In genomic region chr17:19753661-19754463, GRCh38 we compare ENCODE assay signal across 8 cellular contexts. TPM values are rescaled to one million over a fixed set of nuclear protein-coding genes. Genes with fewer than 3 reads are reported as not detected.
A peak's percentile ranks its signal among the peaks of the same experiment; 100 is the strongest.
DNase-seq lines count a peak whose midpoint lies in the region; ATAC-seq, FAIRE-seq and TF ChIP-seq lines count a peak whose summit lies in the region.

No MANE protein-coding gene starts in this region.

- H3K36me3 Mint-ChIP-seq in astrocyte (ENCODE audit: low read depth, unreplicated experiment), result peaks cover 2% of the 10 kb centered on the region

- H3K4me1 ChIP-seq in ACC112 (ENCODE audit: control insufficient read depth, insufficient read depth, low read length, unreplicated experiment) (peaks cover 18% of the 10 kb centered on the region), astrocyte (ENCODE audit: insufficient read depth, low read length) (peaks cover 18% of the 10 kb centered on the region)

- H3K27ac ChIP-seq in ACC112 (ENCODE audit: low read depth, low read length) (peak overlapping the region; percentile 90), astrocyte (ENCODE audit: low read depth, low read length) (no peak overlapping the region)

- peak; percentile 74 for TF ChIP-seq RAD21 in Ishikawa (IDR thresholded peaks at IDR 0.05; ENCODE audit: low read depth)

- no peak overlapping the region for H3K27ac Mint-ChIP-seq in astrocyte (ENCODE audit: unreplicated experiment)

- H3K36me3 ChIP-seq in ACC112 (ENCODE audit: insufficient read depth, low read length) (no peaks in the 10 kb centered on the region), astrocyte (ENCODE audit: insufficient read depth, low read length) (no peaks in the 10 kb centered on the region)

- no peaks in the 10 kb centered on the region for H3K9me3 ChIP-seq in astrocyte (ENCODE audit: insufficient read depth, low read depth, low read length)

- H2AFZ ChIP-seq in ACC112 (ENCODE audit: low read length, unreplicated experiment) (no peak overlapping the region), astrocyte (ENCODE audit: low read depth, low read length) (no peak overlapping the region)

- H3K9me3 Mint-ChIP-seq in astrocyte (ENCODE audit: unreplicated experiment), result no peaks in the 10 kb centered on the region

- H3K4me2 ChIP-seq in astrocyte (ENCODE audit: low read length), result peak overlapping the region; percentile 37

- H3K27me3 ChIP-seq in ACC112 (ENCODE audit: insufficient read depth, low read length) (no peaks in the 10 kb centered on the region), astrocyte (ENCODE audit: insufficient read depth, low read length) (peaks cover 5% of the 10 kb centered on the region)

- ATAC-seq in GM18907 (IDR thresholded peaks at IDR 0.05; ENCODE audit: unreplicated experiment) (no peak), GM19467 (IDR thresholded peaks at IDR 0.05; ENCODE audit: unreplicated experiment) (no peak), HG02798 (IDR thresholded peaks at IDR 0.05; ENCODE audit: poor library complexity, unreplicated experiment) (no peak)

- no peak for TF ChIP-seq EP300 in Ishikawa (IDR thresholded peaks at IDR 0.05; ENCODE audit: borderline replicate concordance)

- no peak for FAIRE-seq in astrocyte (lab: Jason Lieb, UNC)

- peak; percentile 24 for TF ChIP-seq CTCF in astrocyte (IDR thresholded peaks at IDR 0.05; ENCODE audit: insufficient read depth, low read depth, low read length)

- H3K9ac ChIP-seq in astrocyte (ENCODE audit: low read length), result no peak overlapping the region

- no peaks in the 10 kb centered on the region for H4K20me1 ChIP-seq in astrocyte (ENCODE audit: insufficient read depth, low read length)

- H3K27me3 Mint-ChIP-seq in astrocyte (ENCODE audit: low read depth, unreplicated experiment), result peaks cover 39% of the 10 kb centered on the region

- no peaks in the 10 kb centered on the region for H3K79me2 ChIP-seq in ACC112 (ENCODE audit: control insufficient read depth, insufficient read depth, low read length, unreplicated experiment)
- no peaks in the 10 kb centered on the region for H3K79me2 ChIP-seq in astrocyte (ENCODE audit: insufficient read depth, low read length)

- no peak overlapping the region for H3K4me3 Mint-ChIP-seq in astrocyte (ENCODE audit: unreplicated experiment)

- DNase-seq in astrocyte (ENCODE audit: low read depth) (no peak), left kidney (ENCODE audit: low read depth, low spot score) (peak; percentile 23), islet precursor cell (no peak)

- H3K4me3 ChIP-seq in ACC112 (ENCODE audit: low read depth, low read length) (no peak overlapping the region), astrocyte (ENCODE audit: insufficient read depth, low read depth, low read length) (no peak overlapping the region)

- peaks cover 7% of the 10 kb centered on the region for H3K4me1 Mint-ChIP-seq in astrocyte (ENCODE audit: low read depth, unreplicated experiment)

TF ChIP-seq in Ishikawa, 13 proteins besides CTCF, POLR2A, EP300 and RAD21:
- TF ChIP-seq EGR1 (IDR thresholded peaks at IDR 0.05), result no peak
- no peak for TF ChIP-seq FOXM1 (IDR thresholded peaks at IDR 0.05; ENCODE audit: borderline replicate concordance, low read depth)
- TF ChIP-seq YY1 (IDR thresholded peaks at IDR 0.05; ENCODE audit: low read depth), result peak; percentile 64
- TF ChIP-seq CREB1 (IDR thresholded peaks at IDR 0.05; ENCODE audit: low read depth), result 0 out of 2 replicates have a peak, but pooled peaks have one; percentile 2
- TF ChIP-seq TCF12 (IDR thresholded peaks at IDR 0.05; ENCODE audit: low read depth), result no peak
- TF ChIP-seq NFIC (IDR thresholded peaks at IDR 0.05), result peak; percentile 43; the same call in 1 of the 2 replicates
- TF ChIP-seq TAF1 (IDR thresholded peaks at IDR 0.05; ENCODE audit: low read depth), result no peak
TF ChIP-seq in Ishikawa: peak in this region for 3.

RNA-seq across cellular contexts. Expression of gene ALDH3A1, which starts 5.8 kb away (rescaled TPM):
- total RNA-seq in astrocyte, result not detected in 2 replicates

RNA-seq across cellular contexts. Expression of gene SLC47A2, which starts 37.5 kb away (rescaled TPM):
- not detected in 2 replicates for total RNA-seq in astrocyte
